Comparison of ENCODE assay signal across 6 cellular contexts in genomic region chr2:233700028-233700635, GRCh38. TPM values are rescaled to one million over a fixed set of nuclear protein-coding genes. Genes with fewer than 3 reads are reported as not detected.
DNase-seq lines count a peak whose midpoint lies in the region; ATAC-seq and TF ChIP-seq lines count a peak whose summit lies in the region.

No MANE protein-coding gene starts in this region.

- no peak for ATAC-seq in activated T-cell treated with anti-CD3 and anti-CD28 coated beads, Interleukin-2, amount 50 U/mL, for 72 hours (replicated peaks in 1 of 2)

- H3K27me3 Mint-ChIP-seq in mesothelial cell of epicardium (ENCODE audit: low read depth) (no peaks in the 10 kb centered on the region), CD14-positive monocyte (ENCODE audit: low read depth in 3 of 3) (peaks cover 0 to 3% (median 3%) of the 10 kb centered on the region in 3 donors)
- peaks cover 30% of the 10 kb centered on the region for H3K27me3 Mint-ChIP-seq in activated CD4-positive, alpha-beta T cell treated with anti-CD3 and anti-CD28 coated beads, Interleukin-2, amount 10 ng/mL, durations not matched to agents 7 days and 5 days
- H3K27me3 Mint-ChIP-seq in activated T-cell treated with anti-CD3 and anti-CD28 coated beads, Interleukin-2, amount 50 U/mL, for 72 hours (ENCODE audit: low read depth), result no peaks in the 10 kb centered on the region

- H3K36me3 Mint-ChIP-seq in mesothelial cell of epicardium (no peaks in the 10 kb centered on the region), CD14-positive monocyte (no peaks in the 10 kb centered on the region)
- H3K36me3 Mint-ChIP-seq in activated CD4-positive, alpha-beta T cell treated with anti-CD3 and anti-CD28 coated beads, Interleukin-2, amount 10 ng/mL, durations not matched to agents 7 days and 5 days (ENCODE audit: low read depth), result no peaks in the 10 kb centered on the region
- H3K36me3 Mint-ChIP-seq in activated T-cell treated with anti-CD3 and anti-CD28 coated beads, Interleukin-2, amount 50 U/mL, for 72 hours (ENCODE audit: insufficient read depth in 2 of 2), result no peaks in the 10 kb centered on the region

- CTCF ChIA-PET in activated CD4-positive, alpha-beta T cell treated with anti-CD3 and anti-CD28 coated beads, Interleukin-2, amount 10 ng/mL, durations not matched to agents 7 days and 5 days (lab: Charles Lee), result interaction anchor here (1.0 kb wide), 1 partner anchor 13 kb away, joined by 3 read pairs; no protein-coding TSS in a partner anchor

- H3K4me1 Mint-ChIP-seq in mesothelial cell of epicardium (peaks cover 9% of the 10 kb centered on the region), CD14-positive monocyte (no peaks in the 10 kb centered on the region)
- H3K4me1 Mint-ChIP-seq in activated CD4-positive, alpha-beta T cell treated with anti-CD3 and anti-CD28 coated beads, Interleukin-2, amount 10 ng/mL, durations not matched to agents 7 days and 5 days, result no peaks in the 10 kb centered on the region
- H3K4me1 Mint-ChIP-seq in activated T-cell treated with anti-CD3 and anti-CD28 coated beads, Interleukin-2, amount 50 U/mL, for 72 hours (ENCODE audit: low read depth), result no peaks in the 10 kb centered on the region

- POLR2A ChIA-PET in activated CD4-positive, alpha-beta T cell treated with anti-CD3 and anti-CD28 coated beads, Interleukin-2, amount 10 ng/mL, durations not matched to agents 7 days and 5 days (lab: Charles Lee), result no interaction called here

- intact Hi-C loops in CD14-positive monocyte (cut with micrococcal nuclease), result no loop called here

- H3K27ac Mint-ChIP-seq in mesothelial cell of epicardium (peak overlapping the region; percentile 67), CD14-positive monocyte (no peak overlapping the region)
- H3K27ac Mint-ChIP-seq in activated CD4-positive, alpha-beta T cell treated with anti-CD3 and anti-CD28 coated beads, Interleukin-2, amount 10 ng/mL, durations not matched to agents 7 days and 5 days, result no peak overlapping the region
- H3K27ac Mint-ChIP-seq in activated T-cell treated with anti-CD3 and anti-CD28 coated beads, Interleukin-2, amount 50 U/mL, for 72 hours, result no peak overlapping the region

- H3K4me3 Mint-ChIP-seq in mesothelial cell of epicardium, result no peak overlapping the region
- H3K4me3 Mint-ChIP-seq in activated CD4-positive, alpha-beta T cell treated with anti-CD3 and anti-CD28 coated beads, Interleukin-2, amount 10 ng/mL, durations not matched to agents 7 days and 5 days, result no peak overlapping the region
- no peak overlapping the region for H3K4me3 Mint-ChIP-seq in CD14-positive monocyte
- no peak overlapping the region for H3K4me3 Mint-ChIP-seq in activated T-cell treated with anti-CD3 and anti-CD28 coated beads, Interleukin-2, amount 50 U/mL, for 72 hours

- DNase-seq in GF-D8 (lab: John Stamatoyannopoulos, UW), result peak; percentile 84
- peak; percentile 90 for DNase-seq in amniotic epithelial cell (ENCODE audit: low read depth)
- DNase-seq in mesothelial cell of epicardium (ENCODE audit: low spot score in 2 of 2, unreplicated experiment in 2 of 2), result no peak
- no peak for DNase-seq in activated CD4-positive, alpha-beta T cell treated with anti-CD3 and anti-CD28 coated beads, Interleukin-2, amount 10 ng/mL, durations not matched to agents 7 days and 5 days
- no peak for DNase-seq in CD14-positive monocyte (ENCODE audit: low spot score)
- DNase-seq in activated T-cell treated with anti-CD3 and anti-CD28 coated beads, Interleukin-2, amount 50 U/mL, for 72 hours, result no peak

- TF ChIP-seq CTCF in mesothelial cell of epicardium (IDR thresholded peaks at IDR 0.05; ENCODE audit: unreplicated experiment) (no peak), CD14-positive monocyte (IDR thresholded peaks at IDR 0.05) (no peak)

- H3K9me3 Mint-ChIP-seq in mesothelial cell of epicardium (peaks cover 28% of the 10 kb centered on the region), CD14-positive monocyte (peaks cover 0 to 4% (median 0%) of the 10 kb centered on the region in 7 donors)
- H3K9me3 Mint-ChIP-seq in activated CD4-positive, alpha-beta T cell treated with anti-CD3 and anti-CD28 coated beads, Interleukin-2, amount 10 ng/mL, durations not matched to agents 7 days and 5 days, result no peaks in the 10 kb centered on the region
- no peaks in the 10 kb centered on the region for H3K9me3 Mint-ChIP-seq in activated T-cell treated with anti-CD3 and anti-CD28 coated beads, Interleukin-2, amount 50 U/mL, for 72 hours

RNA-seq across cellular contexts. Expression of gene UGT1A6, which starts 7.4 kb away (rescaled TPM):
- not detected in 3 replicates for total RNA-seq in mesothelial cell of epicardium
- not detected for total RNA-seq in activated CD4-positive, alpha-beta T cell treated with anti-CD3 and anti-CD28 coated beads, Interleukin-2, amount 10 ng/mL, durations not matched to agents 7 days and 5 days
- polyA plus RNA-seq in CD14-positive monocyte, result not detected
- total RNA-seq in activated T-cell treated with anti-CD3 and anti-CD28 coated beads, Interleukin-2, amount 50 U/mL, for 72 hours, result not detected

RNA-seq across cellular contexts. Expression of gene UGT1A5, which starts 12.6 kb away (rescaled TPM):
- total RNA-seq in mesothelial cell of epicardium, result not detected in 3 replicates
- not detected for total RNA-seq in activated CD4-positive, alpha-beta T cell treated with anti-CD3 and anti-CD28 coated beads, Interleukin-2, amount 10 ng/mL, durations not matched to agents 7 days and 5 days
- not detected for polyA plus RNA-seq in CD14-positive monocyte
- not detected for total RNA-seq in activated T-cell treated with anti-CD3 and anti-CD28 coated beads, Interleukin-2, amount 50 U/mL, for 72 hours

RNA-seq across cellular contexts. Expression of gene UGT1A4, which starts 18.4 kb away (rescaled TPM):
- not detected in 3 replicates for total RNA-seq in mesothelial cell of epicardium
- not detected for total RNA-seq in activated CD4-positive, alpha-beta T cell treated with anti-CD3 and anti-CD28 coated beads, Interleukin-2, amount 10 ng/mL, durations not matched to agents 7 days and 5 days
- not detected for polyA plus RNA-seq in CD14-positive monocyte
- total RNA-seq in activated T-cell treated with anti-CD3 and anti-CD28 coated beads, Interleukin-2, amount 50 U/mL, for 72 hours, result not detected

RNA-seq across cellular contexts. Expression of gene UGT1A7, which starts 18.4 kb away (rescaled TPM):
- total RNA-seq in mesothelial cell of epicardium, result not detected in 3 replicates
- total RNA-seq in activated CD4-positive, alpha-beta T cell treated with anti-CD3 and anti-CD28 coated beads, Interleukin-2, amount 10 ng/mL, durations not matched to agents 7 days and 5 days, result not detected
- not detected for polyA plus RNA-seq in CD14-positive monocyte
- not detected for total RNA-seq in activated T-cell treated with anti-CD3 and anti-CD28 coated beads, Interleukin-2, amount 50 U/mL, for 72 hours

RNA-seq across cellular contexts. Expression of gene UGT1A9, which starts 28.4 kb away (rescaled TPM):
- not detected in 3 replicates for total RNA-seq in mesothelial cell of epicardium
- not detected for total RNA-seq in activated CD4-positive, alpha-beta T cell treated with anti-CD3 and anti-CD28 coated beads, Interleukin-2, amount 10 ng/mL, durations not matched to agents 7 days and 5 days
- not detected for polyA plus RNA-seq in CD14-positive monocyte
- not detected for total RNA-seq in activated T-cell treated with anti-CD3 and anti-CD28 coated beads, Interleukin-2, amount 50 U/mL, for 72 hours

Comparison
In these comparisons a context has a peak if more than half of its experiments do, and no peak if none do; other contexts are left out.
1. DNase-seq: peak in GF-D8 (single experiment) and amniotic epithelial cell (single experiment); none in mesothelial cell of epicardium (0 of 2), activated CD4-positive, alpha-beta T cell treated with anti-CD3 and anti-CD28 coated beads, Interleukin-2, amount 10 ng/mL, durations not matched to agents 7 days and 5 days (single experiment), CD14-positive monocyte (single experiment) and activated T-cell treated with anti-CD3 and anti-CD28 coated beads, Interleukin-2, amount 50 U/mL, for 72 hours (0 of 2).